ENCODE assay signal across 13 cellular contexts in the genomic region with DNA sequence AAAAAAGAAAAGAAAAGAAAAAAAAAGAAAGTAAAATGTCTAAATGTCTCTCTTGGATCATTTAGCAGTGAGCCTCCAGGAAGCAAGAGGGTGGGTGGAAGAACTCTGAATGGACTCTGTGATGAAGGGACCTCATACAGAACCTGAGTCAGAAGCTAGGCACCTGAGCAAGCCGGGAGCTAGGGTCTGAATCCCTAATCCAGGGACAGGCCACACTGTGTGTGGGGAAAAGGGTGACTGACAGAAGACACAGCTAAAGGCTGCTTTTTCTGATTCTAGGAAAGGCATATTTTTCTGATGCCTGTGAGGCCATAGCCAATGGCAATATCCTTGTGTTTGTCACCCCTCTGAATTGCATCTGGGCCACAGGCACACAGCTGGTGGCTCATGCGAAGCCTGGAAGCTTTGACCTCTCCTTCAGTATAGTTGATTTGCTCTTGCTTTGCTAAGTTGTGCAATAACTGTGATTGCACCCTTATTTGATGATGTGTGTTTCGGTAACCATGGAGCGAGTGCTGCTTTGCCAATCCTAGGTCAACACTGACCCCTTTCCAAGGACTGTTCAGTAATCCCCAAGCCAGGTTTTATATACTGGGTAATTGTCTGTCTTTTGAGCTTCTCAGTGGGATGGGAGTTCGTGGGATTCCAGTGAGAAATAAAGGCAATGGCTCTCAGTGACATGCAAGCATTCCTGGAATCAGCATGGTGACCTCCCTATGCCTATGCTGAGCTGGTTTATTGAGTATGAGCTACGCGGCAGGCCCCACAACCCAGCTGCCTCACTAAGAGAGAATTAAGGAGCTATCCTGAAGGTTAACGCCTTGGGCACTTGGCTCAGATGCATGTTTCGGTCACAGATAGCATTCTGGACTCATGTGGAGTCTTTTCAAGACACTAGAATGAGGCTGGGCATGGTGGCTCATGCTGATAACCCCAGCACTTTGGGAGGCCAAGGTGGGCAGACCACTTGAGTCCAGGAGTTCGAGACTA. TPM values are rescaled to one million over a fixed set of nuclear protein-coding genes. Genes with fewer than 3 reads are reported as not detected.
DNase-seq lines count a peak whose midpoint lies in the region; ATAC-seq and TF ChIP-seq lines count a peak whose summit lies in the region.
"Had no signal": no experiment of that assay in that cellular context is flagged by ENCODE, and none has a peak within 500 bp of the region (broad histone marks: within the 10 kb centered on the region; RNA-seq: fewer than 3 reads in every experiment).

No MANE protein-coding gene starts in this region.

- H3K9me3 ChIP-seq in psoas muscle, result no peaks in the 10 kb centered on the region

- TF ChIP-seq CTCF in psoas muscle (IDR thresholded peaks at IDR 0.05), result no peak

- WGBS in adipose tissue, 3 donors, result 68 to 81% (median 73%) methylated on average over 10 of the region's 10 CpGs
- 36 to 69% (median 41%) methylated on average over 10 of the region's 10 CpGs for WGBS in psoas muscle, 3 donors

- no peak overlapping the region for H3K4me3 ChIP-seq in psoas muscle
- H3K4me3 ChIP-seq: cardiac muscle cell had no signal

- peak; percentile 91 to 95 for ATAC-seq in left cardiac atrium
- ATAC-seq in psoas muscle, result peak; percentile 67 to 90 (median 88)
- ATAC-seq in GM19397 (IDR thresholded peaks at IDR 0.05; ENCODE audit: unreplicated experiment), result no peak

- DNase-seq in EH (ENCODE audit: low read depth), result peak; percentile 24
- peak; percentile 52 for DNase-seq in left cardiac atrium
- DNase-seq in psoas muscle, result peak; percentile 59 to 81
- no peak for DNase-seq in activated CD8-positive, alpha-beta memory T cell treated with anti-CD3 and anti-CD28 coated beads, Interleukin-2, amount 50 U/mL, for 4 hours
- DNase-seq in COR-L47 (lab: John Stamatoyannopoulos, UW), result no peak
- DNase-seq in iPS-NIHi11 (ENCODE audit: low spot score), result no peak
- DNase-seq: activated CD8-positive, alpha-beta memory T cell treated with anti-CD3 and anti-CD28 coated beads, Interleukin-2, amount 50 U/mL, for 48 hours; NCI-H774; T-helper 1 cell had no signal

- H3K27ac ChIP-seq in adipose tissue (ENCODE audit: low read depth, low read length) (peak overlapping the region; percentile 19), psoas muscle (peak overlapping the region; percentile 72)
- H3K27ac ChIP-seq: cardiac muscle cell, KMS-11 had no signal

- no peaks in the 10 kb centered on the region for H3K27me3 ChIP-seq in psoas muscle (ENCODE audit: insufficient read depth in 3 of 3, low read length in 2 of 3)
- H3K27me3 ChIP-seq: cardiac muscle cell had no signal

- intact Hi-C loops in left cardiac atrium (cut with DNase I) (no loop called here), psoas muscle (cut with DNase I) (no loop called here)

- peaks cover 19% of the 10 kb centered on the region for H3K4me1 ChIP-seq in psoas muscle

- no peaks in the 10 kb centered on the region for H3K36me3 ChIP-seq in psoas muscle (ENCODE audit: insufficient read depth in 1 of 2, low read depth in 1 of 2)
- H3K36me3 ChIP-seq: cardiac muscle cell had no signal

RNA-seq across cellular contexts. Expression of a gene that starts 49.0 kb away (rescaled TPM):
- polyA plus RNA-seq in adipose tissue (10 to 100 TPM in 1 of 3 donors, 1 to 10 TPM in 2; 4.3 to 12.4 (median 8.5) TPM), psoas muscle (10 to 100 TPM; 15.1 to 57.3 (median 36.9) TPM)
- total RNA-seq in left cardiac atrium (10 to 100 TPM; 11.2 to 13.1 TPM), psoas muscle (10 to 100 TPM; 24.1 to 74.7 (median 50.1) TPM)

Comparison
In these comparisons a context has a peak if more than half of its experiments do, and no peak if none do; other contexts are left out.
1. DNase-seq: peak in EH (single experiment), left cardiac atrium (single experiment) and psoas muscle (2 of 2); none in activated CD8-positive, alpha-beta memory T cell treated with anti-CD3 and anti-CD28 coated beads, Interleukin-2, amount 50 U/mL, for 4 hours (single experiment), COR-L47 (single experiment) and iPS-NIHi11 (single experiment).